22 cellular contexts compared by ENCODE assay signal in the genomic region with DNA sequence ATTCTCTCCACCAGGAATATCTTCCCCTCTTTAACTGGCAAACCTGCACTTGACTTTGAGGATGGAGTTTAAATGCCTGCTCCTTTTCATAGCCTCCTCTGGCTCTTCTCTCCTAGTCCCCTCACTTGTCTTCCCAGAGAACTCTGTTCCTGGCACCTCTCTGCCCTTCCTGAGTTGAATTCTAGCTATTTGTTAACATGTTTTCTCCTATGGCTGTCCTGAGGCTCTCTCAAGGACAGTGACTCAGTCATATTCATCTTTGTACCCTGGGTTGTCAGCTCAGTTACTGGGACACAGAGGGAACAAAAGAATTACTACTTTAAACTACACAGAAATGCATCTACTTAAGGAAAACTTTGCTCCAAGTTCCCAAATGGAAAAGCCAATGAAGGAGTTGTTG.
DNase-seq lines count a peak whose midpoint lies in the region; ATAC-seq and TF ChIP-seq lines count a peak whose summit lies in the region.
"Had no signal": no experiment of that assay in that cellular context is flagged by ENCODE, and none has a peak within 500 bp of the region (broad histone marks: within the 10 kb centered on the region; RNA-seq: fewer than 3 reads in every experiment).

No MANE protein-coding gene starts in this region.

- H3K4me3 Mint-ChIP-seq in activated CD4-positive, alpha-beta T cell treated with anti-CD3 and anti-CD28 coated beads, Interleukin-2, amount 10 ng/mL, durations not matched to agents 24 days and 14 days, result peak overlapping the region; percentile 41
- H3K4me3 Mint-ChIP-seq in stimulated activated naive CD8-positive, alpha-beta T cell treated with anti-CD3 and anti-CD28 coated beads, Interleukin-15, Interleukin-2, amounts not matched to agents 100 ng/mL and 50 ng/mL, for 24 hours, result peak overlapping the region; percentile 40
- peak overlapping the region; percentile 67 to 83 for H3K4me3 Mint-ChIP-seq in effector memory CD8-positive, alpha-beta T cell
- H3K4me3 Mint-ChIP-seq: mesothelial cell of epicardium, naive B cell had no signal

- H3K4me1 ChIP-seq in ascending aorta (peaks cover 0 to 5% of the 10 kb centered on the region in 2 donors), uterus (no peaks in the 10 kb centered on the region), right cardiac atrium (ENCODE audit: control insufficient read depth, insufficient read depth, low read length) (no peaks in the 10 kb centered on the region)

- no peaks in the 10 kb centered on the region for H3K36me3 Mint-ChIP-seq in activated CD4-positive, alpha-beta T cell treated with anti-CD3 and anti-CD28 coated beads, Interleukin-2, amount 10 ng/mL, durations not matched to agents 24 days and 14 days (ENCODE audit: low read depth)
- peaks cover 3% of the 10 kb centered on the region for H3K36me3 Mint-ChIP-seq in stimulated activated naive CD8-positive, alpha-beta T cell treated with anti-CD3 and anti-CD28 coated beads, Interleukin-15, Interleukin-2, amounts not matched to agents 100 ng/mL and 50 ng/mL, for 24 hours (ENCODE audit: low read depth)
- peaks cover 15% of the 10 kb centered on the region for H3K36me3 Mint-ChIP-seq in effector memory CD8-positive, alpha-beta T cell (ENCODE audit: insufficient read depth)
- H3K36me3 Mint-ChIP-seq: mesothelial cell of epicardium, naive B cell had no signal

- H3K4me1 Mint-ChIP-seq in activated CD4-positive, alpha-beta T cell treated with anti-CD3 and anti-CD28 coated beads, Interleukin-2, amount 10 ng/mL, durations not matched to agents 24 days and 14 days, result peaks cover 59% of the 10 kb centered on the region
- peaks cover 69% of the 10 kb centered on the region for H3K4me1 Mint-ChIP-seq in stimulated activated naive CD8-positive, alpha-beta T cell treated with anti-CD3 and anti-CD28 coated beads, Interleukin-15, Interleukin-2, amounts not matched to agents 100 ng/mL and 50 ng/mL, for 24 hours (ENCODE audit: low read depth)
- peaks cover 68 to 69% of the 10 kb centered on the region in 2 donors for H3K4me1 Mint-ChIP-seq in effector memory CD8-positive, alpha-beta T cell (ENCODE audit: low read depth in 2 of 2)
- H3K4me1 Mint-ChIP-seq: mesothelial cell of epicardium, naive B cell had no signal

- peak overlapping the region; percentile 64 for H3K27ac Mint-ChIP-seq in activated CD4-positive, alpha-beta T cell treated with anti-CD3 and anti-CD28 coated beads, Interleukin-2, amount 10 ng/mL, durations not matched to agents 24 days and 14 days
- H3K27ac Mint-ChIP-seq in stimulated activated naive CD8-positive, alpha-beta T cell treated with anti-CD3 and anti-CD28 coated beads, Interleukin-15, Interleukin-2, amounts not matched to agents 100 ng/mL and 50 ng/mL, for 24 hours, result peak overlapping the region; percentile 60
- peak overlapping the region; percentile 8 to 76 for H3K27ac Mint-ChIP-seq in effector memory CD8-positive, alpha-beta T cell
- H3K27ac Mint-ChIP-seq: mesothelial cell of epicardium, naive B cell had no signal

- intact Hi-C loops in activated CD4-positive, alpha-beta T cell treated with anti-CD3 and anti-CD28 coated beads, Interleukin-2, amount 10 ng/mL, durations not matched to agents 24 days and 14 days (cut with micrococcal nuclease), result loop anchor here (1.0 to 5.0 kb wide), 6 partner anchors 55 to 252 kb away; no protein-coding TSS in a partner anchor
- intact Hi-C loops in ascending aorta (cut with DNase I), result no loop called here
- intact Hi-C loops in uterus (cut with DNase I; ENCODE audit: low total_unique reads), result no loop called here
- intact Hi-C loops in right cardiac atrium (cut with DNase I), result no loop called here

- no peaks in the 10 kb centered on the region for H3K36me3 ChIP-seq in ascending aorta
- no peaks in the 10 kb centered on the region for H3K36me3 ChIP-seq in uterus
- H3K36me3 ChIP-seq: thoracic aorta had no signal

- H3K27me3 ChIP-seq in ascending aorta (no peaks in the 10 kb centered on the region), uterus (no peaks in the 10 kb centered on the region), right cardiac atrium (ENCODE audit: control insufficient read depth, insufficient read depth) (no peaks in the 10 kb centered on the region)
- H3K27me3 ChIP-seq: dorsolateral prefrontal cortex had no signal

- no peaks in the 10 kb centered on the region for H3K9me3 Mint-ChIP-seq in activated CD4-positive, alpha-beta T cell treated with anti-CD3 and anti-CD28 coated beads, Interleukin-2, amount 10 ng/mL, durations not matched to agents 24 days and 14 days
- no peaks in the 10 kb centered on the region for H3K9me3 Mint-ChIP-seq in stimulated activated naive CD8-positive, alpha-beta T cell treated with anti-CD3 and anti-CD28 coated beads, Interleukin-15, Interleukin-2, amounts not matched to agents 100 ng/mL and 50 ng/mL, for 24 hours
- no peaks in the 10 kb centered on the region for H3K9me3 Mint-ChIP-seq in effector memory CD8-positive, alpha-beta T cell

- peaks cover 25% of the 10 kb centered on the region for H3K27me3 Mint-ChIP-seq in activated CD4-positive, alpha-beta T cell treated with anti-CD3 and anti-CD28 coated beads, Interleukin-2, amount 10 ng/mL, durations not matched to agents 24 days and 14 days
- H3K27me3 Mint-ChIP-seq in stimulated activated naive CD8-positive, alpha-beta T cell treated with anti-CD3 and anti-CD28 coated beads, Interleukin-15, Interleukin-2, amounts not matched to agents 100 ng/mL and 50 ng/mL, for 24 hours, result peaks cover 5% of the 10 kb centered on the region
- no peaks in the 10 kb centered on the region for H3K27me3 Mint-ChIP-seq in effector memory CD8-positive, alpha-beta T cell

- no peaks in the 10 kb centered on the region for H3K9me3 ChIP-seq in ascending aorta
- no peaks in the 10 kb centered on the region for H3K9me3 ChIP-seq in uterus
- H3K9me3 ChIP-seq in right cardiac atrium (ENCODE audit: control insufficient read depth, low read length), result no peaks in the 10 kb centered on the region
- H3K9me3 ChIP-seq: thoracic aorta had no signal

- H3K4me3 ChIP-seq in ascending aorta (no peak overlapping the region), uterus (no peak overlapping the region), right cardiac atrium (ENCODE audit: low read length) (no peak overlapping the region)
- H3K4me3 ChIP-seq: dorsolateral prefrontal cortex, thoracic aorta had no signal

- TF ChIP-seq CTCF in ascending aorta (IDR thresholded peaks at IDR 0.05) (no peak), uterus (IDR thresholded peaks at IDR 0.05) (no peak)

- no peak for TF ChIP-seq POLR2A in uterus (IDR thresholded peaks at IDR 0.05)

- no peak overlapping the region for H3K27ac ChIP-seq in ascending aorta
- H3K27ac ChIP-seq in uterus, result no peak overlapping the region
- H3K27ac ChIP-seq in right cardiac atrium (ENCODE audit: low read length), result no peak overlapping the region
- H3K27ac ChIP-seq: dorsolateral prefrontal cortex, thoracic aorta had no signal

- ATAC-seq in stimulated activated naive CD8-positive, alpha-beta T cell treated with anti-CD3 and anti-CD28 coated beads, Interleukin-15, Interleukin-2, amounts not matched to agents 100 U/mL and 50 U/mL, for 24 hours, result no peak
- no peak for ATAC-seq in effector memory CD8-positive, alpha-beta T cell (replicated peaks)
- no peak for ATAC-seq in right cardiac atrium
- ATAC-seq: left ventricle myocardium superior had no signal

- DNase-seq in activated CD4-positive, alpha-beta T cell treated with anti-CD3 and anti-CD28 coated beads, Interleukin-2, amount 10 ng/mL, durations not matched to agents 24 days and 14 days, result no peak
- DNase-seq in activated CD4-positive, alpha-beta T cell treated with anti-CD3 and anti-CD28 coated beads, Interleukin-2, amount 50 U/mL, for 48 hours, result no peak
- no peak for DNase-seq in stimulated activated naive CD8-positive, alpha-beta T cell treated with anti-CD3 and anti-CD28 coated beads, Interleukin-15, Interleukin-2, amounts not matched to agents 100 U/mL and 50 U/mL, for 24 hours
- DNase-seq in effector memory CD8-positive, alpha-beta T cell, result no peak
- no peak for DNase-seq in ascending aorta (ENCODE audit: low spot score in 2 of 2)
- no peak for DNase-seq in uterus
- DNase-seq in right cardiac atrium, result no peak
- DNase-seq: AML-193, DMS153, dorsolateral prefrontal cortex, KBM-7, left ventricle myocardium superior, MM.1S, naive B cell, NCI-H2029, NCI-H345, NCI-H748 treated with DMSO at 0.1 percent for 48 hours, SIG-M5, SW 1271 had no signal
